24 cellular contexts compared by ENCODE assay signal in genomic region chr20:24956001-24956761, GRCh38. TPM values are rescaled to one million over a fixed set of nuclear protein-coding genes. Genes with fewer than 3 reads are reported as not detected.
DNase-seq lines count a peak whose midpoint lies in the region; ATAC-seq and TF ChIP-seq lines count a peak whose summit lies in the region.
"Had no signal": no experiment of that assay in that cellular context is flagged by ENCODE, and none has a peak within 500 bp of the region (broad histone marks: within the 10 kb centered on the region; RNA-seq: fewer than 3 reads in every experiment).

No MANE protein-coding gene starts in this region.

- no peaks in the 10 kb centered on the region for H3K9me3 Mint-ChIP-seq in T-helper 2 cell treated with Interferon-gamma antibody and Interleukin-4, amounts not matched to agents 5 μg/mL and 100 μg/mL, for 36 hours
- H3K9me3 Mint-ChIP-seq in H9 = no peaks in the 10 kb centered on the region; a peak in 1 of 5 replicates
- no peaks in the 10 kb centered on the region for H3K9me3 Mint-ChIP-seq in activated naive CD8-positive, alpha-beta T cell treated with anti-CD3 and anti-CD28 coated beads, Interleukin-2, amount 50 U/mL, for 24 hours

- H2AFZ ChIP-seq in H9 (ENCODE audit: low read length) (no peak overlapping the region), neuronal stem cell (ENCODE audit: low read length) (no peak overlapping the region)
- H2AFZ ChIP-seq: PC-9 had no signal

- no peak for DNase-seq in T-helper 2 cell treated with Interferon-gamma antibody and Interleukin-4, amounts not matched to agents 5 μg/mL and 100 μg/mL, for 36 hours (ENCODE audit: low spot score)
- DNase-seq in T-helper 2 cell (no peak), H9 (peak; percentile 17), neuronal stem cell (ENCODE audit: low spot score) (no peak), OCI-M2 (lab: John Stamatoyannopoulos, UW; ENCODE audit: unreplicated experiment) (no peak), upper lobe of right lung (no peak)
- DNase-seq in activated naive CD8-positive, alpha-beta T cell treated with anti-CD3 and anti-CD28 coated beads, Interleukin-2, amount 50 U/mL, for 24 hours = no peak
- DNase-seq: 8988T; activated CD4-positive, alpha-beta T cell treated with anti-CD3 and anti-CD28 coated beads, Interleukin-2, amount 50 U/mL, for 4 hours; activated effector memory CD4-positive, alpha-beta T cell treated with anti-CD3 and anti-CD28 coated beads, Interleukin-2, amount 50 U/mL, for 16 hours; BE2C; DMS53; KG1; left ventricle myocardium superior; NCI-H1092 treated with DMSO at 0.1 percent for 48 hours; NCI-H748 treated with DMSO at 0.1 percent for 48 hours; PC-9; trophoblast cell had no signal

- H3K27me3 Mint-ChIP-seq in T-helper 2 cell treated with Interferon-gamma antibody and Interleukin-4, amounts not matched to agents 5 μg/mL and 100 μg/mL, for 36 hours (ENCODE audit: low read depth) = no peaks in the 10 kb centered on the region
- no peaks in the 10 kb centered on the region; the same call in 1 of the 2 replicates for H3K27me3 Mint-ChIP-seq in H9 (ENCODE audit: low read depth)
- no peaks in the 10 kb centered on the region for H3K27me3 Mint-ChIP-seq in activated naive CD8-positive, alpha-beta T cell treated with anti-CD3 and anti-CD28 coated beads, Interleukin-2, amount 50 U/mL, for 24 hours
- H3K27me3 Mint-ChIP-seq: progenitor cell of endocrine pancreas had no signal

- H3K79me1 ChIP-seq in H9 (ENCODE audit: insufficient read depth, low read depth, low read length, poor library complexity, severe bottlenecking) = no peaks in the 10 kb centered on the region
- H3K79me1 ChIP-seq in neuronal stem cell (ENCODE audit: low read depth, low read length) = peaks cover 2% of the 10 kb centered on the region

- H3K4me1 ChIP-seq in H9 (ENCODE audit: insufficient read depth, low read length) (no peaks in the 10 kb centered on the region), neuronal stem cell (ENCODE audit: control insufficient read depth in 2 of 2, insufficient read depth in 1 of 2, low read depth in 1 of 2, low read length in 2 of 2) (peaks cover 0 to 2% of the 10 kb centered on the region in 2 donors), upper lobe of right lung (no peaks in the 10 kb centered on the region)
- H3K4me1 ChIP-seq: BE2C, colonic mucosa, gastroesophageal sphincter had no signal

- H3K4me2 ChIP-seq in H9 (ENCODE audit: insufficient read depth, insufficient read length, low read length) (no peak overlapping the region), neuronal stem cell (ENCODE audit: insufficient read depth, low read length, poor library complexity, severe bottlenecking) (no peak overlapping the region)
- H3K4me2 ChIP-seq: PC-9 had no signal

- H3K27me3 ChIP-seq in H9 (ENCODE audit: insufficient read depth, low read length) = no peaks in the 10 kb centered on the region
- H3K27me3 ChIP-seq in neuronal stem cell (ENCODE audit: control insufficient read depth in 3 of 3, insufficient read depth in 3 of 3, low read depth in 1 of 3, low read length in 3 of 3) = no peaks in the 10 kb centered on the region
- H3K27me3 ChIP-seq in upper lobe of right lung = no peaks in the 10 kb centered on the region
- H3K27me3 ChIP-seq: BE2C, colonic mucosa had no signal

- H3K4me3 ChIP-seq in neuronal stem cell (ENCODE audit: low read length in 2 of 2) (no peak overlapping the region), upper lobe of right lung (no peak overlapping the region)
- H3K4me3 ChIP-seq: colonic mucosa, gastroesophageal sphincter, PC-9 had no signal

- no CpG with 5 or more reads among the region's 20 CpGs for WGBS in H9 (ENCODE audit: extremely low coverage, insufficient read length, low lambda C conversion rate)
- no CpG with 5 or more reads among the region's 20 CpGs for WGBS in neuronal stem cell (ENCODE audit: extremely low coverage in 2 of 2, insufficient read length in 2 of 2, insufficient replicate concordance in 1 of 2), 2 donors

- H3K36me3 Mint-ChIP-seq in T-helper 2 cell treated with Interferon-gamma antibody and Interleukin-4, amounts not matched to agents 5 μg/mL and 100 μg/mL, for 36 hours (ENCODE audit: low read depth) = peaks cover 65% of the 10 kb centered on the region
- peaks cover 0 to 9% (median 5%) of the 10 kb centered on the region in 3 experiments; a peak in 3 of 7 replicates for H3K36me3 Mint-ChIP-seq in H9 (ENCODE audit: insufficient read depth in 1 of 3, low read depth in 3 of 3)
- H3K36me3 Mint-ChIP-seq in activated naive CD8-positive, alpha-beta T cell treated with anti-CD3 and anti-CD28 coated beads, Interleukin-2, amount 50 U/mL, for 24 hours (ENCODE audit: low read depth) = peaks cover 44% of the 10 kb centered on the region

- H3T11ph ChIP-seq in H9 (ENCODE audit: low read length) = no peak overlapping the region

- peak overlapping the region; percentile 78 for H3K27ac Mint-ChIP-seq in T-helper 2 cell treated with Interferon-gamma antibody and Interleukin-4, amounts not matched to agents 5 μg/mL and 100 μg/mL, for 36 hours
- H3K27ac Mint-ChIP-seq in H9 = peak overlapping the region in 2 of 3 experiments; percentile 11 to 79; a peak in 2 of 7 replicates
- H3K27ac Mint-ChIP-seq in activated naive CD8-positive, alpha-beta T cell treated with anti-CD3 and anti-CD28 coated beads, Interleukin-2, amount 50 U/mL, for 24 hours = peak overlapping the region; percentile 69
- H3K27ac Mint-ChIP-seq: progenitor cell of endocrine pancreas had no signal

- intact Hi-C loops in upper lobe of right lung (cut with DNase I) = no loop called here

- H4K8ac ChIP-seq in H9 (replicated peaks; ENCODE audit: insufficient read length, low read depth, low read length) (no peak overlapping the region), neuronal stem cell (ENCODE audit: low read depth, low read length) (no peak overlapping the region)

- H3K18ac ChIP-seq in H9 (ENCODE audit: insufficient read length, low read depth, low read length) (no peak overlapping the region), neuronal stem cell (ENCODE audit: low read length) (no peak overlapping the region)

- H4K20me1 ChIP-seq in H9 (ENCODE audit: control insufficient read depth, insufficient read depth, insufficient read length) = no peaks in the 10 kb centered on the region

- H3K4me1 Mint-ChIP-seq in T-helper 2 cell treated with Interferon-gamma antibody and Interleukin-4, amounts not matched to agents 5 μg/mL and 100 μg/mL, for 36 hours (ENCODE audit: low read depth) = peaks cover 45% of the 10 kb centered on the region
- peaks cover 6 to 15% of the 10 kb centered on the region in 2 experiments for H3K4me1 Mint-ChIP-seq in H9
- peaks cover 45% of the 10 kb centered on the region for H3K4me1 Mint-ChIP-seq in activated naive CD8-positive, alpha-beta T cell treated with anti-CD3 and anti-CD28 coated beads, Interleukin-2, amount 50 U/mL, for 24 hours

- H3K79me2 ChIP-seq in H9 (ENCODE audit: insufficient read depth, low read length) = no peaks in the 10 kb centered on the region

- H2BK12ac ChIP-seq in H9 (ENCODE audit: insufficient read length, low read depth, low read length) = no peak overlapping the region
- H2BK12ac ChIP-seq in neuronal stem cell (ENCODE audit: low read length) = no peak overlapping the region

- no peak overlapping the region for H4K5ac ChIP-seq in H9 (ENCODE audit: insufficient read length, low read depth, low read length)

- H2BK5ac ChIP-seq in H9 (ENCODE audit: insufficient read length, low read length) (no peak overlapping the region), neuronal stem cell (ENCODE audit: low read length) (no peak overlapping the region)

- H3K4ac ChIP-seq in H9 (ENCODE audit: low read depth, low read length) = no peak overlapping the region
- H3K4ac ChIP-seq in neuronal stem cell (ENCODE audit: low read length) = no peak overlapping the region

- H2BK15ac ChIP-seq in H9 (ENCODE audit: low read depth, low read length) (no peak overlapping the region), neuronal stem cell (ENCODE audit: low read length) (no peak overlapping the region)

- H3K9me3 ChIP-seq in H9 (ENCODE audit: control insufficient read depth, low read depth, low read length) = no peaks in the 10 kb centered on the region
- H3K9me3 ChIP-seq in neuronal stem cell (replicated peaks in 1 of 2; ENCODE audit: control insufficient read depth in 2 of 2, insufficient read depth in 1 of 2, low read depth in 1 of 2, low read length in 2 of 2) = no peaks in the 10 kb centered on the region
- H3K9me3 ChIP-seq in upper lobe of right lung = no peaks in the 10 kb centered on the region
- H3K9me3 ChIP-seq: BE2C, colonic mucosa, gastroesophageal sphincter had no signal

- no peaks in the 10 kb centered on the region for H3K23me2 ChIP-seq in H9 (ENCODE audit: insufficient read length, low read depth, low read length, poor library complexity, severe bottlenecking)

- no peak overlapping the region for H2AK5ac ChIP-seq in H9 (ENCODE audit: insufficient read length, low read length)
- peak overlapping the region; percentile 47 for H2AK5ac ChIP-seq in neuronal stem cell (ENCODE audit: low read depth, low read length)

- H3K9ac ChIP-seq in H9 (ENCODE audit: extremely low read depth, insufficient read length, low read length) (no peak overlapping the region), neuronal stem cell (ENCODE audit: low read depth, low read length, poor library complexity) (no peak overlapping the region)

- no peak overlapping the region for H2BK20ac ChIP-seq in H9 (ENCODE audit: low read depth, low read length, poor library complexity, severe bottlenecking)

- H3K36me3 ChIP-seq in neuronal stem cell (replicated peaks in 1 of 2; ENCODE audit: control insufficient read depth in 2 of 2, insufficient read depth in 2 of 2, low read length in 2 of 2) = peaks cover 13 to 47% of the 10 kb centered on the region in 2 donors
- H3K36me3 ChIP-seq in upper lobe of right lung = peaks cover 43% of the 10 kb centered on the region
- H3K36me3 ChIP-seq: colonic mucosa had no signal

- no peak overlapping the region for H3K4me3 Mint-ChIP-seq in T-helper 2 cell treated with Interferon-gamma antibody and Interleukin-4, amounts not matched to agents 5 μg/mL and 100 μg/mL, for 36 hours
- H3K4me3 Mint-ChIP-seq in H9 = no peak overlapping the region
- no peak overlapping the region for H3K4me3 Mint-ChIP-seq in activated naive CD8-positive, alpha-beta T cell treated with anti-CD3 and anti-CD28 coated beads, Interleukin-2, amount 50 U/mL, for 24 hours

- H3K27ac ChIP-seq in H9 (ENCODE audit: insufficient read length, low read depth, low read length) = no peak overlapping the region
- H3K27ac ChIP-seq in neuronal stem cell (replicated peaks; ENCODE audit: low read length) = no peak overlapping the region
- no peak overlapping the region for H3K27ac ChIP-seq in upper lobe of right lung
- H3K27ac ChIP-seq: colonic mucosa, epithelial cell of prostate, gastroesophageal sphincter, PC-9 had no signal

- no peak overlapping the region for H3K14ac ChIP-seq in H9 (ENCODE audit: insufficient read depth, low read length)
- no peak overlapping the region for H3K14ac ChIP-seq in neuronal stem cell (ENCODE audit: low read length)

- H3K23ac ChIP-seq in H9 (ENCODE audit: insufficient read length, low read depth, low read length) (no peak overlapping the region), neuronal stem cell (ENCODE audit: low read depth, low read length, poor library complexity) (no peak overlapping the region)

- H2BK120ac ChIP-seq in H9 (ENCODE audit: low read depth, low read length, poor library complexity, severe bottlenecking) (no peak overlapping the region), neuronal stem cell (ENCODE audit: low read depth, low read length) (no peak overlapping the region)

- TF ChIP-seq CTCF in H9 (conservative IDR thresholded peaks at IDR 0.05) (no peak), upper lobe of right lung (IDR thresholded peaks at IDR 0.05) (no peak)

- no peak overlapping the region for H3K56ac ChIP-seq in H9 (ENCODE audit: insufficient read length, low read depth, low read length)

- no peak overlapping the region for H4K91ac ChIP-seq in H9 (ENCODE audit: insufficient read length, low read depth, low read length)
- H4K91ac ChIP-seq in neuronal stem cell (ENCODE audit: low read depth, low read length, poor library complexity) = no peak overlapping the region

- no peak for ATAC-seq in activated naive CD8-positive, alpha-beta T cell treated with anti-CD3 and anti-CD28 coated beads, Interleukin-2, amount 50 U/mL, for 24 hours
- ATAC-seq in HG03439 (IDR thresholded peaks at IDR 0.05; ENCODE audit: unreplicated experiment) = no peak
- no peak for ATAC-seq in upper lobe of right lung
- ATAC-seq: gastroesophageal sphincter, left ventricle myocardium superior had no signal

RNA-seq across cellular contexts. Expression of gene CST7, which starts 7.1 kb away (rescaled TPM):
- total RNA-seq in H9 (2021) (not detected in 2 replicates), upper lobe of right lung (9.6 TPM)
- not detected for polyA plus RNA-seq in neuronal stem cell (2013, experiment 1 of 2)
- not detected for polyA plus RNA-seq in neuronal stem cell (2013, experiment 2 of 2)
- total RNA-seq: H1, PC-9, progenitor cell of endocrine pancreas had no signal
- polyA plus RNA-seq: H1 had no signal

RNA-seq across cellular contexts. Expression of gene APMAP, which starts 36.4 kb away (rescaled TPM):
- 67.8 and 69.1 TPM in 2 replicates for total RNA-seq in H9 (2021)
- polyA plus RNA-seq in neuronal stem cell (2013, experiment 1 of 2) = 56.3 TPM
- 57.5 TPM for polyA plus RNA-seq in neuronal stem cell (2013, experiment 2 of 2)
- total RNA-seq in upper lobe of right lung = 73.5 TPM

Comparison
In these comparisons a context has a peak if more than half of its experiments do, and no peak if none do; other contexts are left out.
1. RNA of gene CST7, which starts 7.1 kb away (total RNA-seq): 9.6 TPM in upper lobe of right lung (single experiment); not detected in H9; every median in the first group is over 10 times any median in the second.
2. Peak in every context shown above with its lines, with median percentiles within 50 percentile points of each other: H3K27ac Mint-ChIP-seq.